In genomic region chr6:7313505-7314165, GRCh38 we compare ENCODE assay signal across 8 cellular contexts. TPM values are rescaled to one million over a fixed set of nuclear protein-coding genes. Genes with fewer than 3 reads are reported as not detected.
A peak's percentile ranks its signal among the peaks of the same experiment; 100 is the strongest.
DNase-seq lines count a peak whose midpoint lies in the region; ATAC-seq and TF ChIP-seq lines count a peak whose summit lies in the region.

No MANE protein-coding gene starts in this region.

- H3K27ac Mint-ChIP-seq in T-cell = peak overlapping the region; percentile 84 to 91

- H3K9me3 Mint-ChIP-seq in T-cell = no peaks in the 10 kb centered on the region

- no peak for TF ChIP-seq CTCF in fibroblast of villous mesenchyme (IDR thresholded peaks at IDR 0.05; ENCODE audit: insufficient read depth, low read depth, low read length)
- no peak for TF ChIP-seq CTCF in GM10266 (IDR thresholded peaks at IDR 0.05; ENCODE audit: control insufficient read depth, insufficient read depth, low read depth, missing control alignments)

- H3K4me1 Mint-ChIP-seq in T-cell = peaks cover 41 to 50% (median 48%) of the 10 kb centered on the region in 3 donors

- peak overlapping the region; percentile 94 to 96 (median 96) for H3K4me3 Mint-ChIP-seq in T-cell

- peak overlapping the region; percentile 95 to 96 (median 96) for H3K9ac ChIP-seq in skeletal muscle tissue (ENCODE audit: low read depth in 1 of 3, low read length in 3 of 3)

- H3K36me3 Mint-ChIP-seq in T-cell = peaks cover 10% of the 10 kb centered on the region

- CTCF ChIA-PET in T-cell (lab: Charles Lee) = interaction anchor here in 1 of 2 donors (0.6 kb wide), 1 partner anchor 71 kb away, joined by 3 read pairs; no protein-coding TSS in a partner anchor

- no peaks in the 10 kb centered on the region for H3K9me3 ChIP-seq in skeletal muscle tissue (ENCODE audit: control insufficient read depth in 3 of 3, low read length in 3 of 3)

- no peaks in the 10 kb centered on the region for H3K27me3 ChIP-seq in skeletal muscle tissue (ENCODE audit: control insufficient read depth in 3 of 3, insufficient read depth in 3 of 3, low read length in 3 of 3)

- H3K36me3 ChIP-seq in skeletal muscle tissue (ENCODE audit: control insufficient read depth in 3 of 3, insufficient read depth in 3 of 3, low read length in 3 of 3) = peaks cover 9 to 12% (median 11%) of the 10 kb centered on the region in 3 donors

- H3K4me3 ChIP-seq in fibroblast of villous mesenchyme (ENCODE audit: low read depth, low read length) = peak overlapping the region; percentile 80
- peak overlapping the region; percentile 93 to 100 (median 97) for H3K4me3 ChIP-seq in skeletal muscle tissue (ENCODE audit: low read length in 3 of 3)

- POLR2A ChIA-PET in T-cell (lab: Charles Lee) = interaction anchor here in 1 of 2 donors (0.7 to 1.0 kb wide), 3 partner anchors 76 to 636 kb away, joined by 3 read pairs; partner anchors contain the start of genes CAGE1 and RIOK1

- H3K27me3 Mint-ChIP-seq in T-cell = no peaks in the 10 kb centered on the region

- ATAC-seq in GM19455 (IDR thresholded peaks at IDR 0.05; ENCODE audit: unreplicated experiment) = peak; percentile 0
- no peak for ATAC-seq in T-cell (replicated peaks in 1 of 4)

- H3K27ac ChIP-seq in skeletal muscle tissue (ENCODE audit: low read depth, low read length) = peak overlapping the region; percentile 90

- DNase-seq in T-cell = no peak
- DNase-seq in fibroblast of villous mesenchyme (ENCODE audit: low read depth) = no peak
- DNase-seq in GM10266 (ENCODE audit: extremely low spot score) = no peak
- DNase-seq in SW 1271 (lab: John Stamatoyannopoulos, UW) = no peak
- no peak for DNase-seq in superior temporal gyrus (ENCODE audit: extremely low spot score)
- no peak for DNase-seq in activated CD4-positive, alpha-beta T cell treated with anti-CD3 and anti-CD28 coated beads for 4 hours

- peaks cover 5 to 18% (median 17%) of the 10 kb centered on the region in 3 donors for H3K4me1 ChIP-seq in skeletal muscle tissue (ENCODE audit: control insufficient read depth in 3 of 3, insufficient read depth in 3 of 3, low read length in 3 of 3)

RNA-seq across cellular contexts. Expression of gene SSR1, which starts 0.6 kb away (rescaled TPM):
- total RNA-seq in T-cell (100 to 1,000 TPM in 3 of 5 donors, 10 to 100 TPM in 2; 75.7 to 111 (median 100) TPM), fibroblast of villous mesenchyme (91.2 and 203 TPM in 2 replicates), skeletal muscle tissue (20.4 TPM)
